ENCODE assay signal across 12 cellular contexts in genomic region chr17:41697122-41697962, GRCh38. TPM values are rescaled to one million over a fixed set of nuclear protein-coding genes. Genes with fewer than 3 reads are reported as not detected.
DNase-seq lines count a peak whose midpoint lies in the region; TF ChIP-seq lines count a peak whose summit lies in the region.
"Had no signal": no experiment of that assay in that cellular context is flagged by ENCODE, and none has a peak within 500 bp of the region (broad histone marks: within the 10 kb centered on the region; RNA-seq: fewer than 3 reads in every experiment).

No MANE protein-coding gene starts in this region.

- peaks cover 22 to 33% (median 30%) of the 10 kb centered on the region in 11 experiments for H3K36me3 ChIP-seq in BLaER1 treated with 17β-estradiol and CSF1 and Interleukin-3, amounts not matched to agents 10 nM and 100 nM
- peaks cover 18% of the 10 kb centered on the region for H3K36me3 ChIP-seq in osteoblast (ENCODE audit: insufficient read depth, low read length)

- H3K27ac ChIP-seq in BLaER1 treated with 17β-estradiol and CSF1 and Interleukin-3, amounts not matched to agents 10 nM and 100 nM, result peak overlapping the region in 8 of 11 experiments; percentile 28 to 74 (median 60); a peak in 14 of 22 replicates
- no peak overlapping the region for H3K27ac ChIP-seq in osteoblast (ENCODE audit: low read depth, low read length)
- H3K27ac ChIP-seq: HL-60 had no signal

- no peak overlapping the region for H2AFZ ChIP-seq in osteoblast (ENCODE audit: low read length)

- TF ChIP-seq CTCF in NB4 (IDR thresholded peaks at IDR 0.05; ENCODE audit: low read depth, low read length) (no peak), fibroblast of the aortic adventitia (IDR thresholded peaks at IDR 0.05; ENCODE audit: insufficient read depth, low read length) (no peak), osteoblast (IDR thresholded peaks at IDR 0.05; ENCODE audit: extremely low read depth, low read depth, low read length) (no peak)

- peaks cover 16 to 33% (median 28%) of the 10 kb centered on the region in 10 experiments for H3K4me1 ChIP-seq in BLaER1 treated with 17β-estradiol and CSF1 and Interleukin-3, amounts not matched to agents 10 nM and 100 nM
- peaks cover 8% of the 10 kb centered on the region for H3K4me1 ChIP-seq in osteoblast (ENCODE audit: insufficient read depth, low read length)

- H3K9me3 ChIP-seq in BLaER1 treated with 17β-estradiol and CSF1 and Interleukin-3, amounts not matched to agents 10 nM and 100 nM (replicated peaks in 1 of 11), result no peaks in the 10 kb centered on the region
- H3K9me3 ChIP-seq in osteoblast (ENCODE audit: low read depth, low read length), result no peaks in the 10 kb centered on the region

- H3K9ac ChIP-seq in BLaER1 treated with 17β-estradiol and CSF1 and Interleukin-3, amounts not matched to agents 10 nM and 100 nM, result peak overlapping the region in 10 of 11 experiments; percentile 11 to 59 (median 34); a peak in 11 of 22 replicates

- H4K20me1 ChIP-seq in BLaER1 treated with 17β-estradiol and CSF1 and Interleukin-3, amounts not matched to agents 10 nM and 100 nM, result peaks cover 9 to 42% (median 23%) of the 10 kb centered on the region in 11 experiments; a peak in 21 of 22 replicates
- peaks cover 5% of the 10 kb centered on the region for H4K20me1 ChIP-seq in osteoblast (ENCODE audit: insufficient read depth, low read length)

- no peak for TF ChIP-seq POLR2A in NB4 (IDR thresholded peaks at IDR 0.05; ENCODE audit: extremely low read depth, insufficient read length)

- H3K27me3 ChIP-seq in BLaER1 treated with 17β-estradiol and CSF1 and Interleukin-3, amounts not matched to agents 10 nM and 100 nM, result no peaks in the 10 kb centered on the region
- no peaks in the 10 kb centered on the region for H3K27me3 ChIP-seq in osteoblast (ENCODE audit: insufficient read depth, low read length)

- no peak overlapping the region for H3K4me3 ChIP-seq in BLaER1 treated with 17β-estradiol and CSF1 and Interleukin-3, amounts not matched to agents 10 nM and 100 nM
- H3K4me3 ChIP-seq in NB4 (ENCODE audit: low read depth, low read length), result no peak overlapping the region
- H3K4me3 ChIP-seq in fibroblast of the aortic adventitia (ENCODE audit: low read depth, low read length), result no peak overlapping the region
- H3K4me3 ChIP-seq in osteoblast (ENCODE audit: insufficient read depth, low read length), result no peak overlapping the region

- H3K4me2 ChIP-seq in BLaER1 treated with 17β-estradiol and CSF1 and Interleukin-3, amounts not matched to agents 10 nM and 100 nM, result peak overlapping the region; percentile 28 to 81 (median 49)
- H3K4me2 ChIP-seq in osteoblast (ENCODE audit: insufficient read depth, low read length), result peak overlapping the region; percentile 18

- no peaks in the 10 kb centered on the region for H3K79me2 ChIP-seq in osteoblast (ENCODE audit: insufficient read depth, low read length)

- DNase-seq in NB4 (ENCODE audit: low read depth) (peak; percentile 43), fibroblast of the aortic adventitia (ENCODE audit: low read depth) (peak; percentile 67), osteoblast (ENCODE audit: insufficient read length, low spot score, missing footprints) (peak; percentile 62), GOT3 (lab: John Stamatoyannopoulos, UW) (no peak)
- no peak for DNase-seq in activated CD4-positive, CD25-positive, alpha-beta regulatory T cell (lab: John Stamatoyannopoulos, UW)
- no peak for DNase-seq in stimulated activated CD4-positive, alpha-beta T cell treated with anti-CD3 and anti-CD28 coated beads, Interleukin-2, amount 100 ng/mL, for 24 hours
- DNase-seq in activated CD8-positive, alpha-beta memory T cell treated with anti-CD3 and anti-CD28 coated beads, Interleukin-2, amount 50 U/mL, for 48 hours, result no peak
- DNase-seq: DMS153; stimulated activated naive CD4-positive, alpha-beta T cell had no signal

RNA-seq across cellular contexts. Expression of gene EIF1, which starts 8.7 kb away (rescaled TPM):
- total RNA-seq in fibroblast of the aortic adventitia (ENCODE audit: low replicate concordance) (99.7 and 102 TPM in 2 replicates), osteoblast (94.5 and 101 TPM in 2 replicates)

RNA-seq across cellular contexts. Expression of gene GAST, which starts 14.8 kb away (rescaled TPM):
- total RNA-seq in fibroblast of the aortic adventitia (ENCODE audit: low replicate concordance) (not detected in 2 replicates), osteoblast (not detected in 2 replicates)
- total RNA-seq: posterior vena cava had no signal

RNA-seq across cellular contexts. Expression of gene HAP1, which starts 37.1 kb away (rescaled TPM):
- total RNA-seq in fibroblast of the aortic adventitia (ENCODE audit: low replicate concordance) (under 0.01 TPM in 1 of 2 replicates, not detected in the other), osteoblast (under 0.01 TPM in 1 of 2 replicates, not detected in the other)

Comparison
In these comparisons a context has a peak if more than half of its experiments do, and no peak if none do; other contexts are left out.
1. DNase-seq: peak in NB4 (single experiment), fibroblast of the aortic adventitia (single experiment) and osteoblast (single experiment); none in activated CD4-positive, CD25-positive, alpha-beta regulatory T cell (0 of 4), stimulated activated CD4-positive, alpha-beta T cell treated with anti-CD3 and anti-CD28 coated beads, Interleukin-2, amount 100 ng/mL, for 24 hours (0 of 2), activated CD8-positive, alpha-beta memory T cell treated with anti-CD3 and anti-CD28 coated beads, Interleukin-2, amount 50 U/mL, for 48 hours (single experiment) and GOT3 (single experiment).